In genomic region chr2:234863043-234863934, GRCh38 we compare ENCODE assay signal across 8 cellular contexts.
DNase-seq lines count a peak whose midpoint lies in the region; ATAC-seq and TF ChIP-seq lines count a peak whose summit lies in the region.

No MANE protein-coding gene starts in this region.

- TF ChIP-seq EP300 in gastroesophageal sphincter (IDR thresholded peaks at IDR 0.05) (no peak), ovary (IDR thresholded peaks at IDR 0.05) (no peak)

- ATAC-seq in gastroesophageal sphincter (peak; percentile 44), GM18858 (IDR thresholded peaks at IDR 0.05; ENCODE audit: unreplicated experiment) (no peak), HG03457 (IDR thresholded peaks at IDR 0.05; ENCODE audit: unreplicated experiment) (no peak)

- H3K4me1 ChIP-seq in gastroesophageal sphincter (peaks cover 0 to 11% (median 0%) of the 10 kb centered on the region in 3 donors), ovary (ENCODE audit: insufficient read depth) (peaks cover 7% of the 10 kb centered on the region), tibial artery (peaks cover 0 to 25% (median 16%) of the 10 kb centered on the region in 4 donors)

- 44 to 48% methylated on average over 6 to 10 of the region's 17 CpGs for WGBS in gastroesophageal sphincter (ENCODE audit: low coverage in 1 of 2), 2 donors
- 36 to 42% (median 39%) methylated on average over 17 of the region's 17 CpGs for WGBS in ovary, 3 donors

- DNase-seq in GM04504 (ENCODE audit: low read depth) (peak; percentile 74), T1000 (lab: John Stamatoyannopoulos, UW) (peak; percentile 14), ovary (peak; percentile 57 to 80 (median 71)), NCI-H510A (lab: John Stamatoyannopoulos, UW) (no peak), tibial artery (no peak)

- H3K27ac ChIP-seq in gastroesophageal sphincter, result no peak overlapping the region
- H3K27ac ChIP-seq in ovary, result no peak overlapping the region
- no peak overlapping the region for H3K27ac ChIP-seq in tibial artery

- TF ChIP-seq POLR2A in gastroesophageal sphincter (IDR thresholded peaks at IDR 0.05) (no peak), ovary (IDR thresholded peaks at IDR 0.05) (no peak)

- intact Hi-C loops in ovary (cut with DNase I) (no loop called here), tibial artery (cut with DNase I; ENCODE audit: low total_unique reads) (no loop called here)

- no peaks in the 10 kb centered on the region for H3K36me3 ChIP-seq in gastroesophageal sphincter
- no peaks in the 10 kb centered on the region for H3K36me3 ChIP-seq in ovary
- H3K36me3 ChIP-seq in tibial artery, result no peaks in the 10 kb centered on the region

- H3K4me3 ChIP-seq in gastroesophageal sphincter (no peak overlapping the region), ovary (no peak overlapping the region), tibial artery (no peak overlapping the region)

- H3K27me3 ChIP-seq in gastroesophageal sphincter, result no peaks in the 10 kb centered on the region
- H3K27me3 ChIP-seq in ovary, result no peaks in the 10 kb centered on the region
- H3K27me3 ChIP-seq in tibial artery, result no peaks in the 10 kb centered on the region

- TF ChIP-seq CTCF in gastroesophageal sphincter (IDR thresholded peaks at IDR 0.05) (no peak), ovary (IDR thresholded peaks at IDR 0.05) (no peak), tibial artery (IDR thresholded peaks at IDR 0.05) (no peak)

- peaks cover 0 to 5% (median 0%) of the 10 kb centered on the region in 3 donors for H3K9me3 ChIP-seq in gastroesophageal sphincter
- H3K9me3 ChIP-seq in ovary, result no peaks in the 10 kb centered on the region
- H3K9me3 ChIP-seq in tibial artery, result no peaks in the 10 kb centered on the region

Comparison
In these comparisons a context has a peak if more than half of its experiments do, and no peak if none do; other contexts are left out.
1. DNase-seq: peak in GM04504 (single experiment), T1000 (single experiment) and ovary (5 of 5); none in NCI-H510A (single experiment) and tibial artery (0 of 2).